Comparison of ENCODE assay signal across 17 cellular contexts in genomic region chr5:135878156-135878620, GRCh38. TPM values are rescaled to one million over a fixed set of nuclear protein-coding genes. Genes with fewer than 3 reads are reported as not detected.
A peak's percentile ranks its signal among the peaks of the same experiment; 100 is the strongest.
DNase-seq lines count a peak whose midpoint lies in the region; ATAC-seq and TF ChIP-seq lines count a peak whose summit lies in the region.
"Had no signal": no experiment of that assay in that cellular context is flagged by ENCODE, and none has a peak within 500 bp of the region (broad histone marks: within the 10 kb centered on the region; RNA-seq: fewer than 3 reads in every experiment).

No MANE protein-coding gene starts in this region.

- H3K9me3 ChIP-seq in heart right ventricle (no peaks in the 10 kb centered on the region), osteoblast (ENCODE audit: low read depth, low read length) (no peaks in the 10 kb centered on the region)
- H3K9me3 ChIP-seq: colonic mucosa had no signal

- H3K27ac ChIP-seq in heart right ventricle (no peak overlapping the region), osteoblast (ENCODE audit: low read depth, low read length) (no peak overlapping the region)
- H3K27ac ChIP-seq: colonic mucosa, PC-9 had no signal

- no peak overlapping the region for H2AFZ ChIP-seq in osteoblast (ENCODE audit: low read length)
- H2AFZ ChIP-seq: PC-9 had no signal

- intact Hi-C loops in heart right ventricle (cut with DNase I) = no loop called here

- H3K27me3 ChIP-seq in heart right ventricle = peaks cover 0 to 33% (median 22%) of the 10 kb centered on the region in 7 donors
- H3K27me3 ChIP-seq in osteoblast (ENCODE audit: insufficient read depth, low read length) = peaks cover 19% of the 10 kb centered on the region
- H3K27me3 ChIP-seq: colonic mucosa had no signal

- DNase-seq in EH (ENCODE audit: low read depth) (peak; percentile 2), NCI-H226 (peak; percentile 54), heart right ventricle (no peak), osteoblast (ENCODE audit: insufficient read length, low spot score, missing footprints) (peak; percentile 81), T-helper 2 cell (no peak), A172 (ENCODE audit: low spot score) (no peak)
- DNase-seq in stimulated activated CD4-positive, alpha-beta T cell treated with anti-CD3 and anti-CD28 coated beads, Interleukin-2, amount 100 ng/mL, for 48 hours = no peak
- no peak for DNase-seq in stimulated activated naive CD4-positive, alpha-beta T cell (lab: John Stamatoyannopoulos, UW)
- DNase-seq: activated CD4-positive, alpha-beta T cell treated with anti-CD3 and anti-CD28 coated beads, Interleukin-2, amount 10 ng/mL, durations not matched to agents 24 days and 14 days; Calu3; colonic mucosa; foreskin melanocyte; GF-D8; NCI-H2081; PC-9 had no signal

- no peaks in the 10 kb centered on the region for H3K79me2 ChIP-seq in osteoblast (ENCODE audit: insufficient read depth, low read length)

- WGBS in heart right ventricle, 2 donors = 52 to 54% methylated on average over 4 of the region's 4 CpGs

- peaks cover 0 to 9% (median 0%) of the 10 kb centered on the region in 9 donors for H3K4me1 ChIP-seq in heart right ventricle
- no peaks in the 10 kb centered on the region for H3K4me1 ChIP-seq in osteoblast (ENCODE audit: insufficient read depth, low read length)
- H3K4me1 ChIP-seq: colonic mucosa had no signal

- H4K20me1 ChIP-seq in osteoblast (ENCODE audit: insufficient read depth, low read length) = no peaks in the 10 kb centered on the region

- TF ChIP-seq CTCF in heart right ventricle (IDR thresholded peaks at IDR 0.05) (no peak), osteoblast (IDR thresholded peaks at IDR 0.05; ENCODE audit: extremely low read depth, low read depth, low read length) (no peak)

- H3K36me3 ChIP-seq in heart right ventricle (no peaks in the 10 kb centered on the region), osteoblast (ENCODE audit: insufficient read depth, low read length) (no peaks in the 10 kb centered on the region)
- H3K36me3 ChIP-seq: colonic mucosa had no signal

- H3K4me3 ChIP-seq in heart right ventricle (no peak overlapping the region), osteoblast (ENCODE audit: insufficient read depth, low read length) (no peak overlapping the region)
- H3K4me3 ChIP-seq: colonic mucosa, PC-9 had no signal

- ATAC-seq in heart right ventricle = peak in 5 of 8 donors; percentile 9 to 41 (median 34)

- H3K4me2 ChIP-seq in osteoblast (ENCODE audit: insufficient read depth, low read length) = no peak overlapping the region
- H3K4me2 ChIP-seq: PC-9 had no signal

RNA-seq across cellular contexts. Expression of gene IL9, which starts 17.5 kb away (rescaled TPM):
- total RNA-seq in heart right ventricle (not detected), osteoblast (not detected in 2 replicates)
- polyA plus RNA-seq in heart right ventricle = not detected
- total RNA-seq in A172 (2014; rRNA removed; shearing (Covaris generic)) = not detected in 2 replicates
- total RNA-seq: Calu3, colonic mucosa, endothelial cell of umbilical vein, H1, PC-9 had no signal
- polyA plus RNA-seq: endothelial cell of umbilical vein, H1 had no signal

RNA-seq across cellular contexts. Expression of gene SLC25A48, which starts 43.7 kb away (rescaled TPM):
- total RNA-seq in heart right ventricle (under 1 TPM in 4 of 10 donors, not detected in 6; 0.16 to 0.40 (median 0.23) TPM), osteoblast (not detected in 2 replicates)
- 10 to 100 TPM in 1 of 2 donors, not detected in 1; 10.8 TPM for polyA plus RNA-seq in heart right ventricle
- not detected in 2 replicates for total RNA-seq in A172 (2014; rRNA removed; shearing (Covaris generic))
- total RNA-seq: activated CD4-positive, alpha-beta T cell treated with anti-CD3 and anti-CD28 coated beads, Interleukin-2, amount 10 ng/mL, durations not matched to agents 24 days and 14 days; Calu3; endothelial cell of umbilical vein; PC-9 had no signal
- polyA plus RNA-seq: endothelial cell of umbilical vein had no signal

Comparison
In these comparisons a context has a peak if more than half of its experiments do, and no peak if none do; other contexts are left out.
1. DNase-seq: peak in EH (single experiment), NCI-H226 (single experiment) and osteoblast (single experiment); none in heart right ventricle (0 of 2), T-helper 2 cell (0 of 5), A172 (single experiment), stimulated activated CD4-positive, alpha-beta T cell treated with anti-CD3 and anti-CD28 coated beads, Interleukin-2, amount 100 ng/mL, for 48 hours (0 of 2) and stimulated activated naive CD4-positive, alpha-beta T cell (0 of 6).